ENCODE assay signal across 8 cellular contexts in genomic region chr18:9673296-9674251, GRCh38. TPM values are rescaled to one million over a fixed set of nuclear protein-coding genes. Genes with fewer than 3 reads are reported as not detected.
DNase-seq lines count a peak whose midpoint lies in the region; ATAC-seq and TF ChIP-seq lines count a peak whose summit lies in the region.

No MANE protein-coding gene starts in this region.

- H3K27ac Mint-ChIP-seq in effector memory CD8-positive, alpha-beta T cell = peak overlapping the region; percentile 32 to 55

- no peak for TF ChIP-seq CTCF in ovary (IDR thresholded peaks at IDR 0.05)

- H3K27me3 Mint-ChIP-seq in effector memory CD8-positive, alpha-beta T cell = peaks cover 27 to 31% of the 10 kb centered on the region in 2 donors

- H3K9me3 ChIP-seq in SJCRH30 (replicated peaks) = no peaks in the 10 kb centered on the region
- no peaks in the 10 kb centered on the region for H3K9me3 ChIP-seq in ovary

- no peaks in the 10 kb centered on the region for H3K9me3 Mint-ChIP-seq in effector memory CD8-positive, alpha-beta T cell

- TF ChIP-seq EP300 in ovary (IDR thresholded peaks at IDR 0.05) = no peak

- no peaks in the 10 kb centered on the region for H3K36me3 Mint-ChIP-seq in effector memory CD8-positive, alpha-beta T cell (ENCODE audit: insufficient read depth)

- no peaks in the 10 kb centered on the region for H3K36me3 ChIP-seq in SJCRH30
- no peaks in the 10 kb centered on the region for H3K36me3 ChIP-seq in ovary

- H3K4me1 ChIP-seq in SJCRH30 (no peaks in the 10 kb centered on the region), ovary (ENCODE audit: insufficient read depth) (no peaks in the 10 kb centered on the region)

- 45 to 48% (median 46%) methylated on average over 8 of the region's 8 CpGs for WGBS in ovary, 3 donors

- intact Hi-C loops in ovary (cut with DNase I) = no loop called here

- DNase-seq in activated naive CD4-positive, alpha-beta T cell treated with Interleukin-2 at 50 U/mL for 16 hours = peak; percentile 13
- DNase-seq in activated naive CD4-positive, alpha-beta T cell treated with anti-CD3 and anti-CD28 coated beads, Interleukin-2, amount 50 U/mL, for 16 hours = no peak
- DNase-seq in HT-29 (ENCODE audit: low spot score) = peak; percentile 98
- peak; percentile 15 to 37 for DNase-seq in SJCRH30
- DNase-seq in effector memory CD8-positive, alpha-beta T cell = peak in 1 of 3 experiments; percentile 2
- peak; percentile 35 for DNase-seq in midbrain (lab: John Stamatoyannopoulos, UW)
- no peak for DNase-seq in ovary

- no peak overlapping the region for H3K27ac ChIP-seq in SJCRH30
- no peak overlapping the region for H3K27ac ChIP-seq in ovary

- H3K27me3 ChIP-seq in SJCRH30 (no peaks in the 10 kb centered on the region), ovary (no peaks in the 10 kb centered on the region)

- H3K4me3 ChIP-seq in SJCRH30 = no peak overlapping the region
- H3K4me3 ChIP-seq in ovary = no peak overlapping the region

- no peak overlapping the region for H3K4me3 Mint-ChIP-seq in effector memory CD8-positive, alpha-beta T cell

- no peak for TF ChIP-seq POLR2A in ovary (IDR thresholded peaks at IDR 0.05)

- peak; percentile 98 for ATAC-seq in GM21576 (IDR thresholded peaks at IDR 0.05; ENCODE audit: unreplicated experiment)
- peak; percentile 82 for ATAC-seq in effector memory CD8-positive, alpha-beta T cell (replicated peaks)

- peaks cover 4% of the 10 kb centered on the region in 2 donors for H3K4me1 Mint-ChIP-seq in effector memory CD8-positive, alpha-beta T cell (ENCODE audit: low read depth in 2 of 2)

RNA-seq across cellular contexts. Expression of gene RAB31, which starts 34.5 kb away (rescaled TPM):
- total RNA-seq in HT-29 (2014; rRNA removed; shearing (Covaris generic)) = 1.7 and 1.9 TPM in 2 replicates
- 7.1 and 8.1 TPM in 2 replicates for total RNA-seq in SJCRH30 (2014; rRNA removed; shearing (Covaris generic))
- total RNA-seq in ovary = 100 to 1,000 TPM in 3 of 7 donors, 10 to 100 TPM in 4; 37.9 to 188 (median 62.8) TPM
- 100 to 1,000 TPM in 1 of 2 donors, 10 to 100 TPM in 1; 44.3 to 163 TPM for polyA plus RNA-seq in ovary

RNA-seq across cellular contexts. Expression of gene PPP4R1, which starts 59.2 kb away (rescaled TPM):
- total RNA-seq in HT-29 (2014; rRNA removed; shearing (Covaris generic)) = 43.9 and 44.1 TPM in 2 replicates
- total RNA-seq in SJCRH30 (2014; rRNA removed; shearing (Covaris generic)) = 51.8 and 53.4 TPM in 2 replicates
- 100 to 1,000 TPM in 5 of 7 donors, 10 to 100 TPM in 2; 91.7 to 128 (median 121) TPM for total RNA-seq in ovary
- 10 to 100 TPM; 31.4 to 62.7 TPM for polyA plus RNA-seq in ovary

Comparison
In these comparisons a context has a peak if more than half of its experiments do, and no peak if none do; other contexts are left out.
1. DNase-seq: peak in activated naive CD4-positive, alpha-beta T cell treated with Interleukin-2 at 50 U/mL for 16 hours (single experiment), HT-29 (single experiment), SJCRH30 (2 of 2) and midbrain (single experiment); none in activated naive CD4-positive, alpha-beta T cell treated with anti-CD3 and anti-CD28 coated beads, Interleukin-2, amount 50 U/mL, for 16 hours (single experiment) and ovary (0 of 5).